Comparison of ENCODE assay signal across 20 cellular contexts in the genomic region with DNA sequence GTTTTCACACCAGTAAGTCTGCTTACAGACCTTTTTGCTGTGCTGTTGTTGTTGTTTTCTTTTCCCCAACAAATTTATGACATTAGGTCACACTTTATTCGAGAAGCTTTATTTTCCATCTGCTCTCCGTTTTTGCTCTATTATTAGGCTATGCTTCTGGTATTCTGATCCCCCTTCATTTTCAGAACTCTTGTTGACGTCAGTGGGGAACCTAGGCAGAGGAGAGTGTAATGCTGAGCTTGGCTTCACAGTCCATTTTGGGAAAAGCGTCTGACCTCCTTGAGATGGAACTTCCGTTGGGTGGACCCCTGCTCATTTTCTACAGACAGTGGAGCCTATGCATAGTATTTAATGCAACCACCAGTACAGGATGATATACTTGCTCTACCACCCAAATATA.
DNase-seq lines count a peak whose midpoint lies in the region; ATAC-seq and TF ChIP-seq lines count a peak whose summit lies in the region.
"Had no signal": no experiment of that assay in that cellular context is flagged by ENCODE, and none has a peak within 500 bp of the region (broad histone marks: within the 10 kb centered on the region; RNA-seq: fewer than 3 reads in every experiment).

No MANE protein-coding gene starts in this region.

- H3K27ac ChIP-seq in spleen (peak overlapping the region in 6 of 8 donors; percentile 1 to 74 (median 51)), vagina (no peak overlapping the region), Peyer's patch (no peak overlapping the region)
- H3K27ac ChIP-seq: ascending aorta, hepatocyte, psoas muscle, VCaP had no signal

- H3K4me1 Mint-ChIP-seq in activated T-helper 17 cell treated with anti-CD3 and anti-CD28 coated beads, Interleukin-2, amount 50 U/mL, for 72 hours: no peaks in the 10 kb centered on the region
- H3K4me1 Mint-ChIP-seq: activated naive CD4-positive, alpha-beta T cell treated with anti-CD3 and anti-CD28 coated beads, Interleukin-2, amount 10 ng/mL, durations not matched to agents 7 days and 5 days; endodermal cell had no signal

- H3K4me3 ChIP-seq in spleen: no peak overlapping the region
- H3K4me3 ChIP-seq in vagina: no peak overlapping the region
- H3K4me3 ChIP-seq in Peyer's patch: no peak overlapping the region
- H3K4me3 ChIP-seq: ascending aorta, HAP-1, hepatocyte, psoas muscle had no signal

- H3K27me3 Mint-ChIP-seq in activated T-helper 17 cell treated with anti-CD3 and anti-CD28 coated beads, Interleukin-2, amount 50 U/mL, for 72 hours: no peaks in the 10 kb centered on the region
- H3K27me3 Mint-ChIP-seq: activated naive CD4-positive, alpha-beta T cell treated with anti-CD3 and anti-CD28 coated beads, Interleukin-2, amount 10 ng/mL, durations not matched to agents 7 days and 5 days had no signal

- ATAC-seq in GM18907 (IDR thresholded peaks at IDR 0.05; ENCODE audit: unreplicated experiment) (peak; percentile 16), HG03045 (IDR thresholded peaks at IDR 0.05; ENCODE audit: unreplicated experiment) (peak; percentile 16), GM19351 (IDR thresholded peaks at IDR 0.05; ENCODE audit: unreplicated experiment) (no peak)
- no peak for ATAC-seq in activated T-helper 17 cell treated with anti-CD3 and anti-CD28 coated beads, Interleukin-2, amount 50 U/mL, for 72 hours (replicated peaks)
- ATAC-seq: psoas muscle had no signal

- peak; percentile 15 for DNase-seq in RPMI8226
- DNase-seq in spleen: no peak
- DNase-seq in vagina (ENCODE audit: extremely low spot score in 2 of 2): no peak
- DNase-seq in Peyer's patch: no peak
- DNase-seq: activated CD4-positive, alpha-beta T cell treated with anti-CD3 and anti-CD28 coated beads, Interleukin-2, amount 50 U/mL, for 48 hours; activated naive CD4-positive, alpha-beta T cell treated with anti-CD3 and anti-CD28 coated beads, Interleukin-2, amount 10 ng/mL, durations not matched to agents 7 days and 5 days; activated T-cell treated with anti-CD3 and anti-CD28 coated beads, Interleukin-2, amount 50 U/mL, for 1 hour; Calu3; endodermal cell; mammary epithelial cell; psoas muscle had no signal

- peaks cover 0 to 66% (median 14%) of the 10 kb centered on the region in 6 donors for H3K4me1 ChIP-seq in spleen
- H3K4me1 ChIP-seq in vagina: no peaks in the 10 kb centered on the region
- no peaks in the 10 kb centered on the region for H3K4me1 ChIP-seq in Peyer's patch
- H3K4me1 ChIP-seq: ascending aorta, HAP-1 had no signal

- no peak overlapping the region for H3K27ac Mint-ChIP-seq in activated T-helper 17 cell treated with anti-CD3 and anti-CD28 coated beads, Interleukin-2, amount 50 U/mL, for 72 hours
- H3K27ac Mint-ChIP-seq: activated naive CD4-positive, alpha-beta T cell treated with anti-CD3 and anti-CD28 coated beads, Interleukin-2, amount 10 ng/mL, durations not matched to agents 7 days and 5 days; endodermal cell had no signal

- no peaks in the 10 kb centered on the region for H3K36me3 ChIP-seq in spleen
- H3K36me3 ChIP-seq in vagina: no peaks in the 10 kb centered on the region
- no peaks in the 10 kb centered on the region for H3K36me3 ChIP-seq in Peyer's patch
- H3K36me3 ChIP-seq: ascending aorta, HAP-1 had no signal

- H3K36me3 Mint-ChIP-seq in activated T-helper 17 cell treated with anti-CD3 and anti-CD28 coated beads, Interleukin-2, amount 50 U/mL, for 72 hours (ENCODE audit: low read depth): no peaks in the 10 kb centered on the region
- H3K36me3 Mint-ChIP-seq: activated naive CD4-positive, alpha-beta T cell treated with anti-CD3 and anti-CD28 coated beads, Interleukin-2, amount 10 ng/mL, durations not matched to agents 7 days and 5 days had no signal

- H3K4me3 Mint-ChIP-seq in activated T-helper 17 cell treated with anti-CD3 and anti-CD28 coated beads, Interleukin-2, amount 50 U/mL, for 72 hours: no peak overlapping the region
- H3K4me3 Mint-ChIP-seq: activated naive CD4-positive, alpha-beta T cell treated with anti-CD3 and anti-CD28 coated beads, Interleukin-2, amount 10 ng/mL, durations not matched to agents 7 days and 5 days; endodermal cell; neural crest cell had no signal

- TF ChIP-seq POLR2A in spleen (IDR thresholded peaks at IDR 0.05) (no peak), vagina (IDR thresholded peaks at IDR 0.05) (no peak), Peyer's patch (IDR thresholded peaks at IDR 0.05) (no peak)

- no peaks in the 10 kb centered on the region for H3K27me3 ChIP-seq in spleen (replicated peaks in 1 of 7)
- H3K27me3 ChIP-seq in vagina: no peaks in the 10 kb centered on the region
- H3K27me3 ChIP-seq in Peyer's patch: no peaks in the 10 kb centered on the region
- H3K27me3 ChIP-seq: ascending aorta, hepatocyte had no signal

- no peak for TF ChIP-seq CTCF in spleen (IDR thresholded peaks at IDR 0.05 in 8 of 11, conservative IDR thresholded peaks at IDR 0.05 in 3 of 11)
- no peak for TF ChIP-seq CTCF in vagina (IDR thresholded peaks at IDR 0.05)
- TF ChIP-seq CTCF in Peyer's patch (IDR thresholded peaks at IDR 0.05): no peak

- H3K9me3 Mint-ChIP-seq in activated T-helper 17 cell treated with anti-CD3 and anti-CD28 coated beads, Interleukin-2, amount 50 U/mL, for 72 hours: peaks cover 6% of the 10 kb centered on the region
- H3K9me3 Mint-ChIP-seq: activated naive CD4-positive, alpha-beta T cell treated with anti-CD3 and anti-CD28 coated beads, Interleukin-2, amount 10 ng/mL, durations not matched to agents 7 days and 5 days; endodermal cell; neural crest cell had no signal

- H3K9me3 ChIP-seq in spleen (no peaks in the 10 kb centered on the region), vagina (no peaks in the 10 kb centered on the region), Peyer's patch (no peaks in the 10 kb centered on the region)
- H3K9me3 ChIP-seq: ascending aorta, HAP-1, psoas muscle had no signal

- intact Hi-C loops in spleen (cut with DNase I; ENCODE audit: low total_unique reads): no loop called here
- intact Hi-C loops in vagina (cut with DNase I): no loop called here

- WGBS in spleen, 5 donors: 67 to 78% (median 77%) methylated on average over 5 of the region's 5 CpGs

Comparison
In these comparisons a context has a peak if more than half of its experiments do, and no peak if none do; other contexts are left out.
1. ATAC-seq: peak in GM18907 (single experiment) and HG03045 (single experiment); none in GM19351 (single experiment) and activated T-helper 17 cell treated with anti-CD3 and anti-CD28 coated beads, Interleukin-2, amount 50 U/mL, for 72 hours (single experiment).
2. H3K27ac ChIP-seq: peak in spleen (6 of 8); none in vagina (single experiment) and Peyer's patch (0 of 4).